Comparison of ENCODE assay signal across 8 cellular contexts in the genomic region with DNA sequence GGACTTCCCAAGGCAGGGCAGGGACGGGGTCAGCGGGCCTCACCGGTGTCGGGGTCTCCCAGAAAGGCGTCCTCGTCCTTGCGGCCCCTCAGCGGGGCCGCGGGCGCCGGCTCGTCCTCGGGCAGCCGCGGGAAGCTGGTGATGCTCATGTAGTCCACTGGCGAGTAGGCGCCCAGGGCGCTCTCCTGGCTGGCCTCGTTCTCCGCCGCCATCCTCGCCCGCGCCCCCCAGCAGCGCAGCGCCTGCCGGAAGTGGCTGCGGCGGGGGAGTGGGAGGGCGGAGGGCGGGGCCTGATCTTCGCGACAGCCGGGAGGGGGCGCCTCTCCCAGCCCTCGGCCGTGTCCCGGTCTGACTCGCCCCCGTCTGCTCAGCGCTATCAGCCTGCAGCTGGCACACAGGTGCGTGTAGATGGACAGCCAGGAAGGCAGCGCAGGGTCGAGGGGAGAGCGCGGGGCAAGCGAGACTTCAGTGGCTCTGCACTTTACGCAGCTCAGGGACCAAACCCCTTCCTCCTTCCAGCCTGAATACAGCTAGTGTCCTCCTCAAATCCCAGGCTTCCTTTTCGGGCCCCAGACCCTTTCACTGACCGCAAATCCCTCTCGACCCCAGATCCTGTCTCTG. TPM values are rescaled to one million over a fixed set of nuclear protein-coding genes. Genes with fewer than 3 reads are reported as not detected.
DNase-seq lines count a peak whose midpoint lies in the region; TF ChIP-seq lines count a peak whose summit lies in the region.

A gene with protein sequence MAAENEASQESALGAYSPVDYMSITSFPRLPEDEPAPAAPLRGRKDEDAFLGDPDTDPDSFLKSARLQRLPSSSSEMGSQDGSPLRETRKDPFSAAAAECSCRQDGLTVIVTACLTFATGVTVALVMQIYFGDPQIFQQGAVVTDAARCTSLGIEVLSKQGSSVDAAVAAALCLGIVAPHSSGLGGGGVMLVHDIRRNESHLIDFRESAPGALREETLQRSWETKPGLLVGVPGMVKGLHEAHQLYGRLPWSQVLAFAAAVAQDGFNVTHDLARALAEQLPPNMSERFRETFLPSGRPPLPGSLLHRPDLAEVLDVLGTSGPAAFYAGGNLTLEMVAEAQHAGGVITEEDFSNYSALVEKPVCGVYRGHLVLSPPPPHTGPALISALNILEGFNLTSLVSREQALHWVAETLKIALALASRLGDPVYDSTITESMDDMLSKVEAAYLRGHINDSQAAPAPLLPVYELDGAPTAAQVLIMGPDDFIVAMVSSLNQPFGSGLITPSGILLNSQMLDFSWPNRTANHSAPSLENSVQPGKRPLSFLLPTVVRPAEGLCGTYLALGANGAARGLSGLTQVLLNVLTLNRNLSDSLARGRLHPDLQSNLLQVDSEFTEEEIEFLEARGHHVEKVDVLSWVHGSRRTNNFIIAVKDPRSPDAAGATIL (minus strand): TSS at position 253 of the 621 bp plus-strand sequence. CDS start 41 bp downstream, at position 212.

- H3K9ac ChIP-seq in HUES64 (ENCODE audit: low read depth, low read length), result peak within 1 kb of the TSS; percentile 56
- peak within 1 kb of the TSS; percentile 55 for H3K9ac ChIP-seq in OCI-LY3 (ENCODE audit: low read length)
- H3K9ac ChIP-seq in mucosa of rectum (ENCODE audit: low read depth in 1 of 2, low read length in 2 of 2), result peak within 1 kb of the TSS; percentile 70 to 78

- DNase-seq in NCI-H2081 (lab: John Stamatoyannopoulos, UW), result peak; percentile 84 to 87
- DNase-seq in NCI-H2081 treated with DMSO at 0.1 percent for 48 hours (lab: John Stamatoyannopoulos, UW), result no peak
- peak; percentile 91 for DNase-seq in activated T-cell treated with anti-CD3 and anti-CD28 coated beads, Interleukin-2, amount 50 U/mL, for 1 hour
- DNase-seq in stimulated activated CD8-positive, alpha-beta memory T cell treated with anti-CD3 and anti-CD28 coated beads, Interleukin-4, amount 100 ng/mL, for 24 hours (ENCODE audit: low read depth), result peak; percentile 81

- H3K9me3 ChIP-seq in HUES64 (ENCODE audit: insufficient read depth, low read depth, low read length) (no peaks in the 10 kb centered on the region), OCI-LY3 (ENCODE audit: insufficient read depth, low read length) (no peaks in the 10 kb centered on the region), esophagus (ENCODE audit: control insufficient read depth in 2 of 2, insufficient read depth in 1 of 2, low read depth in 1 of 2, low read length in 1 of 2) (no peaks in the 10 kb centered on the region), mucosa of rectum (ENCODE audit: control insufficient read depth in 2 of 2, low read length in 2 of 2) (no peaks in the 10 kb centered on the region)

- peaks cover 31% of the 10 kb centered on the region for H3K27me3 ChIP-seq in HUES64 (ENCODE audit: insufficient read depth, low read length)
- H3K27me3 ChIP-seq in OCI-LY3 (ENCODE audit: low read depth, low read length), result 0 out of 2 replicates have a peak, but pooled peaks cover 3% of the 10 kb centered on the region
- no peaks in the 10 kb centered on the region for H3K27me3 ChIP-seq in esophagus (ENCODE audit: control insufficient read depth in 1 of 2, insufficient read depth in 2 of 2, low read length in 2 of 2)
- no peaks in the 10 kb centered on the region for H3K27me3 ChIP-seq in mucosa of rectum (ENCODE audit: control insufficient read depth in 2 of 2, insufficient read depth in 2 of 2, low read length in 2 of 2)

- 3% methylated on average over 52 of the region's 52 CpGs for WGBS in HUES64
- WGBS in esophagus, 2 donors, result 1% methylated on average over 47 to 52 of the region's 52 CpGs

- H3K36me3 ChIP-seq in HUES64 (ENCODE audit: insufficient read depth, low read length) (no peaks in the 10 kb centered on the region), OCI-LY3 (replicated peaks; ENCODE audit: low read depth, low read length) (no peaks in the 10 kb centered on the region), esophagus (ENCODE audit: control insufficient read depth in 2 of 2, insufficient read depth in 2 of 2, low read length in 1 of 2) (no peaks in the 10 kb centered on the region), mucosa of rectum (ENCODE audit: control insufficient read depth in 2 of 2, insufficient read depth in 2 of 2, low read length in 2 of 2) (no peaks in the 10 kb centered on the region)

- H3K27ac ChIP-seq in HUES64 (ENCODE audit: low read depth, low read length) (no peak within 1 kb of the TSS), OCI-LY3 (ENCODE audit: low read length) (no peak within 1 kb of the TSS), esophagus (ENCODE audit: low read depth in 2 of 2, low read length in 1 of 2) (peak within 1 kb of the TSS; percentile 20 to 41), mucosa of rectum (ENCODE audit: low read depth in 2 of 2, low read length in 2 of 2) (peak within 1 kb of the TSS in 1 of 2 donors; percentile 50)

- no peaks in the 10 kb centered on the region for H3K79me2 ChIP-seq in OCI-LY3 (ENCODE audit: low read length)

- peaks cover 9% of the 10 kb centered on the region; the same call in 1 of the 2 replicates for H3K4me1 ChIP-seq in HUES64 (ENCODE audit: insufficient read depth, low read length)
- H3K4me1 ChIP-seq in OCI-LY3 (ENCODE audit: low read length), result peaks cover 23% of the 10 kb centered on the region
- H3K4me1 ChIP-seq in esophagus (ENCODE audit: control insufficient read depth in 2 of 2, insufficient read depth in 2 of 2, low read length in 1 of 2), result peaks cover 0 to 16% of the 10 kb centered on the region in 2 donors
- peaks cover 22 to 36% of the 10 kb centered on the region in 2 donors for H3K4me1 ChIP-seq in mucosa of rectum (ENCODE audit: control insufficient read depth in 2 of 2, insufficient read depth in 2 of 2, low read length in 2 of 2)

- TF ChIP-seq CTCF in OCI-LY3 (IDR thresholded peaks at IDR 0.05; ENCODE audit: low read depth, low read length), result peak; percentile 74

- peak within 1 kb of the TSS; percentile 74 for H2AFZ ChIP-seq in OCI-LY3 (ENCODE audit: low read depth, low read length)

- H3K4me2 ChIP-seq in OCI-LY3 (ENCODE audit: low read length), result peak within 1 kb of the TSS; percentile 81

- no peaks in the 10 kb centered on the region for H4K20me1 ChIP-seq in OCI-LY3 (ENCODE audit: insufficient read depth, low read length)

- H3K4me3 ChIP-seq in HUES64 (ENCODE audit: low read length) (peak within 1 kb of the TSS; percentile 78), OCI-LY3 (ENCODE audit: low read length) (peak within 1 kb of the TSS; percentile 77), esophagus (ENCODE audit: low read depth in 1 of 2, low read length in 2 of 2) (peak within 1 kb of the TSS; percentile 39 to 58), mucosa of rectum (ENCODE audit: low read length in 2 of 2) (peak within 1 kb of the TSS; percentile 80 to 87)

RNA-seq across cellular contexts. Expression of the gene that starts here (rescaled TPM):
- 16.4 TPM for polyA plus RNA-seq in HUES64 (2013, experiment 1 of 2)
- 15.9 TPM for polyA plus RNA-seq in HUES64 (2013, experiment 2 of 2)
- 1 to 10 TPM; 3.7 to 5.7 TPM for polyA plus RNA-seq in esophagus

Comparison
In these comparisons a context has a peak if more than half of its experiments do, and no peak if none do; other contexts are left out.
1. H3K27ac ChIP-seq: peak in esophagus (2 of 2); none in HUES64 (single experiment) and OCI-LY3 (single experiment).
2. Peak in every context shown above with its lines, with median percentiles within 50 percentile points of each other: H3K4me3 ChIP-seq and H3K9ac ChIP-seq.